In the genomic region with DNA sequence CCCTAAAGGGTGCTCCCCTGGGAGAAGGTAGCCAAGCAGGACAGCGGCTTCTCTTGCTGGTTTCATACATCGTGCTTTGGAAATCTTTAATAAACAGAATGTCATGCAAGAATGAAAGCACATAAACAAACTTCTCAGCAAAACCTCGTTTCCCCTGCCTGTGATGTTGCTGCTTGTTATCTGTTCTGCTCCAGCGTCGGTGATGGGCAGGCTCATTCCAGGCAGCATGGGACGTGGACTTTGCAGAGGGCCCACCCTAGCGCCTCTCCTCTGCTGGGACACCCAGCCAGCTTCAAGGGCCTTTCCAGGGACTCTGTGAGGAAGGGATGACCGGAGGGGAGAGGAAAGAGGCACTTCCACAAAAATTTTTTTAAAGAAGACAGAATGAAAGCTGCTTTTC, we compare ENCODE assay signal across 30 cellular contexts.
"Had no signal": no experiment of that assay in that cellular context is flagged by ENCODE, and none has a peak within 500 bp of the region (broad histone marks: within the 10 kb centered on the region; RNA-seq: fewer than 3 reads in every experiment).

No MANE protein-coding gene starts in this region.

- H3K36me3 Mint-ChIP-seq: activated CD4-positive, alpha-beta memory T cell treated with anti-CD3 and anti-CD28 coated beads for 36 hours; activated naive CD4-positive, alpha-beta T cell treated with anti-CD3 and anti-CD28 coated beads, Interleukin-2, amount 50 U/mL, for 24 hours; activated naive CD8-positive, alpha-beta T cell treated with anti-CD3 and anti-CD28 coated beads for 36 hours had no signal

- H3K4me3 ChIP-seq: adrenal gland, body of pancreas, esophagus squamous epithelium, gastroesophageal sphincter, heart right ventricle had no signal

- H3K4me1 Mint-ChIP-seq: activated CD4-positive, alpha-beta T cell treated with anti-CD3 and anti-CD28 coated beads for 36 hours; activated CD4-positive, alpha-beta T cell treated with anti-CD3 and anti-CD28 coated beads, Interleukin-2, amount 10 ng/mL, durations not matched to agents 24 days and 14 days; activated naive CD4-positive, alpha-beta T cell treated with anti-CD3 and anti-CD28 coated beads, Interleukin-2, amount 50 U/mL, for 24 hours; activated naive CD8-positive, alpha-beta T cell treated with anti-CD3 and anti-CD28 coated beads for 36 hours; T-helper 17 cell had no signal

- H3K4me3 Mint-ChIP-seq: activated CD4-positive, alpha-beta memory T cell treated with anti-CD3 and anti-CD28 coated beads for 36 hours; activated CD4-positive, alpha-beta T cell treated with anti-CD3 and anti-CD28 coated beads for 36 hours; activated CD4-positive, alpha-beta T cell treated with anti-CD3 and anti-CD28 coated beads, Interleukin-2, amount 10 ng/mL, durations not matched to agents 24 days and 14 days; activated CD8-positive, alpha-beta T cell treated with anti-CD3 and anti-CD28 coated beads, Interleukin-2, amount 10 ng/mL, durations not matched to agents 7 days and 5 days; activated naive CD4-positive, alpha-beta T cell treated with anti-CD3 and anti-CD28 coated beads for 36 hours; activated naive CD4-positive, alpha-beta T cell treated with anti-CD3 and anti-CD28 coated beads, Interleukin-2, amount 50 U/mL, for 24 hours; activated naive CD8-positive, alpha-beta T cell treated with anti-CD3 and anti-CD28 coated beads for 36 hours; activated naive CD8-positive, alpha-beta T cell treated with anti-CD3 and anti-CD28 coated beads, Interleukin-2, amount 50 U/mL, for 24 hours; activated T-helper 1 cell treated with anti-CD3 and anti-CD28 coated beads, Interleukin-12 subunit alpha, Interleukin-12 subunit beta, Interleukin-2, Interleukin-4 antibody, amounts not matched to agents 30 ng/mL and 10 ng/mL and 1 ng/mL, durations not matched to agents 14 hours and 24 hours and 36 hours; effector memory CD8-positive, alpha-beta T cell; T-helper 17 cell had no signal

- H3K36me3 ChIP-seq: adrenal gland, esophagus squamous epithelium, gastroesophageal sphincter, heart right ventricle had no signal

- H3K9me3 Mint-ChIP-seq: activated CD4-positive, alpha-beta memory T cell treated with anti-CD3 and anti-CD28 coated beads for 36 hours; activated CD4-positive, alpha-beta T cell treated with anti-CD3 and anti-CD28 coated beads, Interleukin-2, amount 10 ng/mL, durations not matched to agents 24 days and 14 days; activated naive CD4-positive, alpha-beta T cell treated with anti-CD3 and anti-CD28 coated beads for 36 hours; activated naive CD4-positive, alpha-beta T cell treated with anti-CD3 and anti-CD28 coated beads, Interleukin-2, amount 50 U/mL, for 24 hours; activated naive CD8-positive, alpha-beta T cell treated with anti-CD3 and anti-CD28 coated beads for 36 hours; activated naive CD8-positive, alpha-beta T cell treated with anti-CD3 and anti-CD28 coated beads, Interleukin-2, amount 50 U/mL, for 24 hours; activated T-helper 1 cell treated with anti-CD3 and anti-CD28 coated beads, Interleukin-12 subunit alpha, Interleukin-12 subunit beta, Interleukin-2, Interleukin-4 antibody, amounts not matched to agents 30 ng/mL and 10 ng/mL and 1 ng/mL, durations not matched to agents 14 hours and 24 hours and 36 hours; activated T-helper 2 cell treated with anti-CD3 and anti-CD28 coated beads, Interferon-gamma antibody, Interleukin-2, Interleukin-4, amounts not matched to agents 10 μg/mL and 5 μg/mL and 100 μg/mL, durations not matched to agents 14 hours and 24 hours and 36 hours; effector memory CD8-positive, alpha-beta T cell had no signal

- DNase-seq: activated CD4-positive, alpha-beta memory T cell treated with anti-CD3 and anti-CD28 coated beads for 36 hours; activated CD4-positive, alpha-beta T cell treated with anti-CD3 and anti-CD28 coated beads for 36 hours; activated CD4-positive, alpha-beta T cell treated with anti-CD3 and anti-CD28 coated beads, Interleukin-2, amount 10 ng/mL, durations not matched to agents 24 days and 14 days; activated CD4-positive, CD25-positive, alpha-beta regulatory T cell; activated CD4-positive, CD25-positive, alpha-beta regulatory T cell treated with anti-CD3 and anti-CD28 coated beads, Interleukin-2, amount 50 U/mL, for 72 hours; activated CD8-positive, alpha-beta T cell treated with anti-CD3 and anti-CD28 coated beads, Interleukin-2, amount 10 ng/mL, durations not matched to agents 7 days and 5 days; activated effector memory CD4-positive, alpha-beta T cell treated with anti-CD3 and anti-CD28 coated beads, Interleukin-2, amount 50 U/mL, for 16 hours; activated naive CD4-positive, alpha-beta T cell treated with anti-CD3 and anti-CD28 coated beads for 36 hours; activated naive CD8-positive, alpha-beta T cell treated with anti-CD3 and anti-CD28 coated beads for 36 hours; activated naive CD8-positive, alpha-beta T cell treated with anti-CD3 and anti-CD28 coated beads, Interleukin-2, amount 50 U/mL, for 24 hours; activated T-cell treated with anti-CD3 and anti-CD28 coated beads, Interleukin-2, amount 50 U/mL, for 48 hours; amygdala; aorta; body of pancreas; caudate nucleus; cortex of kidney; dermis blood vessel endothelial cell; effector CD4-positive, alpha-beta T cell; effector memory CD8-positive, alpha-beta T cell; esophagus squamous epithelium; foreskin melanocyte; heart right ventricle; T-helper 1 cell; T-helper 17 cell had no signal

- H3K27me3 ChIP-seq: adrenal gland, body of pancreas, esophagus squamous epithelium, gastroesophageal sphincter, heart right ventricle had no signal

- H3K9me3 ChIP-seq: adrenal gland, body of pancreas, esophagus squamous epithelium, gastroesophageal sphincter, heart right ventricle had no signal

- H3K27ac Mint-ChIP-seq: activated CD4-positive, alpha-beta memory T cell treated with anti-CD3 and anti-CD28 coated beads for 36 hours; activated CD4-positive, alpha-beta T cell treated with anti-CD3 and anti-CD28 coated beads for 36 hours; activated CD4-positive, alpha-beta T cell treated with anti-CD3 and anti-CD28 coated beads, Interleukin-2, amount 10 ng/mL, durations not matched to agents 24 days and 14 days; activated CD8-positive, alpha-beta T cell treated with anti-CD3 and anti-CD28 coated beads, Interleukin-2, amount 10 ng/mL, durations not matched to agents 7 days and 5 days; activated naive CD4-positive, alpha-beta T cell treated with anti-CD3 and anti-CD28 coated beads for 36 hours; activated naive CD4-positive, alpha-beta T cell treated with anti-CD3 and anti-CD28 coated beads, Interleukin-2, amount 50 U/mL, for 24 hours; activated naive CD8-positive, alpha-beta T cell treated with anti-CD3 and anti-CD28 coated beads for 36 hours; activated naive CD8-positive, alpha-beta T cell treated with anti-CD3 and anti-CD28 coated beads, Interleukin-2, amount 50 U/mL, for 24 hours; activated T-helper 1 cell treated with anti-CD3 and anti-CD28 coated beads, Interleukin-12 subunit alpha, Interleukin-12 subunit beta, Interleukin-2, Interleukin-4 antibody, amounts not matched to agents 30 ng/mL and 10 ng/mL and 1 ng/mL, durations not matched to agents 14 hours and 24 hours and 36 hours; activated T-helper 2 cell treated with anti-CD3 and anti-CD28 coated beads, Interferon-gamma antibody, Interleukin-2, Interleukin-4, amounts not matched to agents 10 μg/mL and 5 μg/mL and 100 μg/mL, durations not matched to agents 14 hours and 24 hours and 36 hours; effector memory CD8-positive, alpha-beta T cell; T-helper 17 cell had no signal

- H3K4me1 ChIP-seq: adrenal gland, body of pancreas, esophagus squamous epithelium, heart right ventricle had no signal

- H3K27me3 Mint-ChIP-seq: activated CD4-positive, alpha-beta T cell treated with anti-CD3 and anti-CD28 coated beads for 36 hours had no signal

- H3K27ac ChIP-seq: adrenal gland, body of pancreas, epithelial cell of prostate, esophagus squamous epithelium, gastroesophageal sphincter, heart right ventricle had no signal

- ATAC-seq: activated CD4-positive, alpha-beta T cell treated with anti-CD3 and anti-CD28 coated beads for 36 hours; activated CD8-positive, alpha-beta T cell treated with anti-CD3 and anti-CD28 coated beads, Interleukin-2, amount 10 ng/mL, durations not matched to agents 7 days and 5 days; activated naive CD8-positive, alpha-beta T cell treated with anti-CD3 and anti-CD28 coated beads, Interleukin-2, amount 50 U/mL, for 24 hours; body of pancreas; effector memory CD8-positive, alpha-beta T cell; gastroesophageal sphincter; heart right ventricle; T-helper 17 cell had no signal
